Comparison of ENCODE assay signal across 12 cellular contexts in genomic region chr3:66693461-66693912, GRCh38.
DNase-seq lines count a peak whose midpoint lies in the region; ATAC-seq, FAIRE-seq and TF ChIP-seq lines count a peak whose summit lies in the region.
"Had no signal": no experiment of that assay in that cellular context is flagged by ENCODE, and none has a peak within 500 bp of the region (broad histone marks: within the 10 kb centered on the region; RNA-seq: fewer than 3 reads in every experiment).

No MANE protein-coding gene starts in this region.

- no peak overlapping the region for H2AFZ ChIP-seq in HepG2 (ENCODE audit: low read length)
- peak overlapping the region; percentile 100 for H2AFZ ChIP-seq in neural progenitor cell (replicated peaks)

- ATAC-seq in right lobe of liver (peak; percentile 18 to 64 (median 54)), HepG2 (no peak), GM21576 (IDR thresholded peaks at IDR 0.05; ENCODE audit: unreplicated experiment) (no peak), GM21528 (IDR thresholded peaks at IDR 0.05; ENCODE audit: low FRiP score, unreplicated experiment) (no peak)

- H3K27me3 ChIP-seq in right lobe of liver (no peaks in the 10 kb centered on the region), HepG2 (ENCODE audit: control insufficient read depth in 1 of 2, insufficient read depth in 2 of 2, low read length in 2 of 2) (peaks cover 0 to 9% of the 10 kb centered on the region in 2 experiments; a peak in 2 of 5 replicates), neural progenitor cell (no peaks in the 10 kb centered on the region)

- H3F3A ChIP-seq in neural progenitor cell (ENCODE audit: low read depth), result peaks cover 11% of the 10 kb centered on the region

- H3K4me3 ChIP-seq in right lobe of liver (no peak overlapping the region), HepG2 (replicated peaks in 1 of 3; ENCODE audit: insufficient read depth in 1 of 3, low read depth in 2 of 3, low read length in 3 of 3) (no peak overlapping the region), fibroblast of mammary gland (ENCODE audit: control insufficient read depth, low read depth, low read length) (no peak overlapping the region), neural progenitor cell (no peak overlapping the region)

- DNase-seq in right lobe of liver (peak; percentile 35 to 60 (median 52)), HepG2 (ENCODE audit: low spot score) (no peak), fibroblast of mammary gland (ENCODE audit: low read depth) (peak; percentile 14), neural progenitor cell (ENCODE audit: low spot score) (no peak), NCI-H526 treated with DMSO at 0.1 percent for 48 hours (lab: John Stamatoyannopoulos, UW) (no peak)
- no peak for DNase-seq in stimulated activated CD4-positive, alpha-beta T cell treated with anti-CD3 and anti-CD28 coated beads, Interleukin-4, amount 100 ng/mL, for 4 hours
- DNase-seq: activated T-cell treated with anti-CD3 and anti-CD28 coated beads, Interleukin-2, amount 50 U/mL, for 48 hours; effector CD4-positive, alpha-beta T cell; KBM-7; T-helper 9 cell had no signal

- H3K9ac ChIP-seq in HepG2 (ENCODE audit: insufficient read depth, low read depth, low read length) (no peak overlapping the region), neural progenitor cell (no peak overlapping the region)

- H3K9me3 ChIP-seq in right lobe of liver (no peaks in the 10 kb centered on the region), HepG2 (ENCODE audit: low read length) (no peaks in the 10 kb centered on the region), neural progenitor cell (ENCODE audit: low read depth) (no peaks in the 10 kb centered on the region)

- CTCF ChIA-PET in HepG2 (lab: Yijun Ruan, JAX; ENCODE audit: low intra/inter-chr PET ratio, low total read pairs), result no interaction called here

- no peak for TF ChIP-seq RAD21 in HepG2 (CRISPR knock-in tag; IDR thresholded peaks at IDR 0.05)

- TF ChIP-seq CTCF in right lobe of liver (IDR thresholded peaks at IDR 0.05) (no peak), HepG2 (CRISPR knock-in tag; IDR thresholded peaks at IDR 0.05) (no peak), fibroblast of mammary gland (conservative IDR thresholded peaks at IDR 0.05; ENCODE audit: control insufficient read depth, insufficient read depth, low read depth, low read length) (no peak), neural progenitor cell (IDR thresholded peaks at IDR 0.05) (no peak)

- no peak for TF ChIP-seq POLR2A in right lobe of liver (IDR thresholded peaks at IDR 0.05)
- TF ChIP-seq POLR2A in HepG2 (IDR thresholded peaks at IDR 0.05; ENCODE audit: insufficient read depth in 1 of 2, low read depth in 2 of 2, low read length in 2 of 2), result no peak

- H3K4me1 Mint-ChIP-seq in neural progenitor cell, result peaks cover 15% of the 10 kb centered on the region

- FAIRE-seq in HepG2 (lab: Jason Lieb, UNC), result no peak

- H3K4me1 ChIP-seq in right lobe of liver, result peaks cover 0 to 8% (median 0%) of the 10 kb centered on the region in 4 donors
- H3K4me1 ChIP-seq in HepG2 (ENCODE audit: insufficient read depth, low read length), result no peaks in the 10 kb centered on the region
- peaks cover 13% of the 10 kb centered on the region for H3K4me1 ChIP-seq in neural progenitor cell

- in situ Hi-C loops in HepG2 (cut with HindIII; ENCODE audit: extremely low pct_ligation_motif_present, low pct_unique_long_range_greater_than_20kb), result no loop called here

- no peaks in the 10 kb centered on the region for H3K36me3 Mint-ChIP-seq in neural progenitor cell

- BruUV-seq in HepG2 (replicated peaks; lab: Mats Ljungman, UMichigan), result no TSS peak

- H3K36me3 ChIP-seq in right lobe of liver (no peaks in the 10 kb centered on the region), HepG2 (replicated peaks in 1 of 2; ENCODE audit: control insufficient read depth in 1 of 2, insufficient read depth in 2 of 2, low read length in 2 of 2) (no peaks in the 10 kb centered on the region), neural progenitor cell (no peaks in the 10 kb centered on the region)

- H4K20me1 ChIP-seq in HepG2 (ENCODE audit: insufficient read depth, low read length) (no peaks in the 10 kb centered on the region), neural progenitor cell (ENCODE audit: low read depth) (no peaks in the 10 kb centered on the region)

- intact Hi-C loops in right lobe of liver (cut with DNase I) (no loop called here), HepG2 (cut with micrococcal nuclease; ENCODE audit: unreplicated experiment) (no loop called here)

- POLR2A ChIA-PET in HepG2 (lab: Yijun Ruan, JAX), result no interaction called here

- H3K4me2 ChIP-seq in HepG2 (ENCODE audit: low read depth, low read length) (no peak overlapping the region), neural progenitor cell (no peak overlapping the region)

- no peaks in the 10 kb centered on the region for H3K27me3 Mint-ChIP-seq in neural progenitor cell (ENCODE audit: insufficient read depth, low read depth)

- H3K79me2 ChIP-seq in HepG2 (ENCODE audit: insufficient read depth, low read length) (no peaks in the 10 kb centered on the region), neural progenitor cell (ENCODE audit: low read depth) (no peaks in the 10 kb centered on the region)

- TF ChIP-seq EP300 in HepG2 (IDR thresholded peaks at IDR 0.05; ENCODE audit: low read depth in 2 of 2, low read length in 2 of 2), result no peak
- no peak for TF ChIP-seq EP300 in HepG2 (CRISPR knock-in tag; IDR thresholded peaks at IDR 0.05; ENCODE audit: borderline replicate concordance)

- no peak overlapping the region for H3K4me3 Mint-ChIP-seq in neural progenitor cell

- peaks cover 2% of the 10 kb centered on the region for H3K9me3 Mint-ChIP-seq in neural progenitor cell

- 59% methylated on average over 8 of the region's 8 CpGs for WGBS in right lobe of liver (ENCODE audit: insufficient coverage, low coverage, low lambda C conversion rate, missing lambda C conversion rate)
- 41% methylated on average over 7 of the region's 8 CpGs for WGBS in HepG2 (ENCODE audit: low lambda C conversion rate)

- no peak overlapping the region for H3K27ac Mint-ChIP-seq in neural progenitor cell

- H3K27ac ChIP-seq in right lobe of liver (no peak overlapping the region), HepG2 (ENCODE audit: extremely low read length, insufficient read depth, low read length) (no peak overlapping the region), neural progenitor cell (no peak overlapping the region)

TF ChIP-seq in HepG2, 621 proteins besides CTCF, POLR2A, EP300 and RAD21:
- TF ChIP-seq ZBTB49 (CRISPR knock-in tag; IDR thresholded peaks at IDR 0.05; ENCODE audit: borderline replicate concordance), result no peak
- TF ChIP-seq NR2F1 (CRISPR knock-in tag; IDR thresholded peaks at IDR 0.05), result no peak
- TF ChIP-seq HMGXB4 (CRISPR knock-in tag; IDR thresholded peaks at IDR 0.05; ENCODE audit: borderline replicate concordance in 1 of 2, low read depth in 1 of 2), result no peak
- no peak for TF ChIP-seq ZNF124 (CRISPR knock-in tag; IDR thresholded peaks at IDR 0.05)
- TF ChIP-seq SIX1 (CRISPR knock-in tag; IDR thresholded peaks at IDR 0.05; ENCODE audit: borderline replicate concordance), result no peak
- TF ChIP-seq FLYWCH1 (CRISPR knock-in tag; IDR thresholded peaks at IDR 0.05), result no peak
- TF ChIP-seq E2F2 (CRISPR knock-in tag; IDR thresholded peaks at IDR 0.05; ENCODE audit: borderline replicate concordance), result no peak
TF ChIP-seq in HepG2: peak in this region for 0.

Comparison
In these comparisons a context has a peak if more than half of its experiments do, and no peak if none do; other contexts are left out.
1. ATAC-seq: peak in right lobe of liver (4 of 4); none in HepG2 (single experiment), GM21576 (single experiment) and GM21528 (single experiment).
2. DNase-seq: peak in right lobe of liver (3 of 3) and fibroblast of mammary gland (single experiment); none in HepG2 (single experiment), neural progenitor cell (single experiment), NCI-H526 treated with DMSO at 0.1 percent for 48 hours (single experiment) and stimulated activated CD4-positive, alpha-beta T cell treated with anti-CD3 and anti-CD28 coated beads, Interleukin-4, amount 100 ng/mL, for 4 hours (0 of 2).